12 cellular contexts compared by ENCODE assay signal in genomic region chr2:124607679-124608078, GRCh38.
DNase-seq lines count a peak whose midpoint lies in the region; ATAC-seq and TF ChIP-seq lines count a peak whose summit lies in the region.
"Had no signal": no experiment of that assay in that cellular context is flagged by ENCODE, and none has a peak within 500 bp of the region (broad histone marks: within the 10 kb centered on the region; RNA-seq: fewer than 3 reads in every experiment).

No MANE protein-coding gene starts in this region.

- H3K4me1 ChIP-seq in endodermal cell (ENCODE audit: control insufficient read depth, insufficient read depth, low read length), result peaks cover 19% of the 10 kb centered on the region
- H3K4me1 ChIP-seq in upper lobe of right lung, result no peaks in the 10 kb centered on the region

- H3K4me3 Mint-ChIP-seq in endodermal cell, result no peak overlapping the region
- H3K4me3 Mint-ChIP-seq in neural crest cell, result no peak overlapping the region
- H3K4me3 Mint-ChIP-seq in activated T-helper 2 cell treated with anti-CD3 and anti-CD28 coated beads, Interferon-gamma antibody, Interleukin-2, Interleukin-4, amounts not matched to agents 10 μg/mL and 5 μg/mL and 100 μg/mL, durations not matched to agents 14 hours and 24 hours and 36 hours (ENCODE audit: low read depth), result no peak overlapping the region
- H3K4me3 Mint-ChIP-seq: CD14-positive monocyte; CD8-positive, alpha-beta T cell had no signal

- no peaks in the 10 kb centered on the region for H3K36me3 Mint-ChIP-seq in endodermal cell (ENCODE audit: low read depth)
- H3K36me3 Mint-ChIP-seq in neural crest cell (ENCODE audit: low read depth), result no peaks in the 10 kb centered on the region
- no peaks in the 10 kb centered on the region for H3K36me3 Mint-ChIP-seq in activated T-helper 2 cell treated with anti-CD3 and anti-CD28 coated beads, Interferon-gamma antibody, Interleukin-2, Interleukin-4, amounts not matched to agents 10 μg/mL and 5 μg/mL and 100 μg/mL, durations not matched to agents 14 hours and 24 hours and 36 hours (ENCODE audit: low read depth)
- H3K36me3 Mint-ChIP-seq: CD14-positive monocyte; CD8-positive, alpha-beta T cell had no signal

- peak overlapping the region; percentile 38 for H3K9ac ChIP-seq in endodermal cell (ENCODE audit: extremely low read depth, low read length, poor library complexity, severe bottlenecking)

- H3K9me3 Mint-ChIP-seq in endodermal cell, result no peaks in the 10 kb centered on the region
- H3K9me3 Mint-ChIP-seq in neural crest cell, result no peaks in the 10 kb centered on the region
- H3K9me3 Mint-ChIP-seq in activated T-helper 2 cell treated with anti-CD3 and anti-CD28 coated beads, Interferon-gamma antibody, Interleukin-2, Interleukin-4, amounts not matched to agents 10 μg/mL and 5 μg/mL and 100 μg/mL, durations not matched to agents 14 hours and 24 hours and 36 hours, result peaks cover 24% of the 10 kb centered on the region

- no peak overlapping the region for H3K27ac ChIP-seq in endodermal cell (ENCODE audit: low read depth, low read length)
- no peak overlapping the region for H3K27ac ChIP-seq in upper lobe of right lung

- H3K36me3 ChIP-seq in endodermal cell (ENCODE audit: control insufficient read depth, insufficient read depth, low read length) (no peaks in the 10 kb centered on the region), upper lobe of right lung (no peaks in the 10 kb centered on the region)

- H3K27ac Mint-ChIP-seq in endodermal cell, result peak overlapping the region; percentile 70
- peak overlapping the region; percentile 57 for H3K27ac Mint-ChIP-seq in neural crest cell (ENCODE audit: unreplicated experiment)
- H3K27ac Mint-ChIP-seq in activated T-helper 2 cell treated with anti-CD3 and anti-CD28 coated beads, Interferon-gamma antibody, Interleukin-2, Interleukin-4, amounts not matched to agents 10 μg/mL and 5 μg/mL and 100 μg/mL, durations not matched to agents 14 hours and 24 hours and 36 hours, result no peak overlapping the region
- H3K27ac Mint-ChIP-seq: CD14-positive monocyte; CD8-positive, alpha-beta T cell had no signal

- H3K9me3 ChIP-seq in endodermal cell (ENCODE audit: control insufficient read depth, low read length) (no peaks in the 10 kb centered on the region), upper lobe of right lung (no peaks in the 10 kb centered on the region)

- H3K27me3 Mint-ChIP-seq in endodermal cell (ENCODE audit: insufficient read depth) (no peaks in the 10 kb centered on the region), neural crest cell (ENCODE audit: low read depth) (no peaks in the 10 kb centered on the region)
- no peaks in the 10 kb centered on the region for H3K27me3 Mint-ChIP-seq in activated T-helper 2 cell treated with anti-CD3 and anti-CD28 coated beads, Interferon-gamma antibody, Interleukin-2, Interleukin-4, amounts not matched to agents 10 μg/mL and 5 μg/mL and 100 μg/mL, durations not matched to agents 14 hours and 24 hours and 36 hours (ENCODE audit: low read depth)

- H3K4me1 Mint-ChIP-seq in endodermal cell (peaks cover 42% of the 10 kb centered on the region), neural crest cell (no peaks in the 10 kb centered on the region)
- no peaks in the 10 kb centered on the region for H3K4me1 Mint-ChIP-seq in activated T-helper 2 cell treated with anti-CD3 and anti-CD28 coated beads, Interferon-gamma antibody, Interleukin-2, Interleukin-4, amounts not matched to agents 10 μg/mL and 5 μg/mL and 100 μg/mL, durations not matched to agents 14 hours and 24 hours and 36 hours (ENCODE audit: low read depth)
- H3K4me1 Mint-ChIP-seq: CD14-positive monocyte had no signal

- peak; percentile 5 for DNase-seq in HuH-7 (ENCODE audit: low spot score)
- DNase-seq in endodermal cell, result peak; percentile 78
- no peak for DNase-seq in neural crest cell (ENCODE audit: low read depth, low spot score)
- no peak for DNase-seq in upper lobe of right lung
- DNase-seq in hepatic stellate cell (ENCODE audit: low spot score), result no peak
- no peak for DNase-seq in activated T-helper 2 cell treated with anti-CD3 and anti-CD28 coated beads, Interferon-gamma antibody, Interleukin-2, Interleukin-4, amounts not matched to agents 10 μg/mL and 5 μg/mL and 100 μg/mL, durations not matched to agents 14 hours and 24 hours and 36 hours (ENCODE audit: low spot score)
- no peak for DNase-seq in occipital lobe (lab: John Stamatoyannopoulos, UW)
- DNase-seq: CD8-positive, alpha-beta T cell; COR-L47; GF-D8 had no signal

- H3K27me3 ChIP-seq in endodermal cell (ENCODE audit: control insufficient read depth, insufficient read depth, low read length, poor library complexity, severe bottlenecking), result no peaks in the 10 kb centered on the region
- H3K27me3 ChIP-seq in upper lobe of right lung, result no peaks in the 10 kb centered on the region

- H3K4me3 ChIP-seq in endodermal cell (ENCODE audit: low read length), result peak overlapping the region; percentile 48
- H3K4me3 ChIP-seq in upper lobe of right lung, result no peak overlapping the region
- H3K4me3 ChIP-seq: K562 had no signal

- 70 to 100% methylated on average over 1 to 2 of the region's 2 CpGs for WGBS in endodermal cell (ENCODE audit: insufficient coverage in 1 of 2, insufficient read length in 1 of 2), 2 experiments

- intact Hi-C loops in upper lobe of right lung (cut with DNase I), result no loop called here
- intact Hi-C loops in activated T-helper 2 cell treated with anti-CD3 and anti-CD28 coated beads, Interferon-gamma antibody, Interleukin-2, Interleukin-4, amounts not matched to agents 10 μg/mL and 5 μg/mL and 100 μg/mL, durations not matched to agents 14 hours and 24 hours and 36 hours (cut with micrococcal nuclease), result no loop called here

- no peak for TF ChIP-seq CTCF in endodermal cell (conservative IDR thresholded peaks at IDR 0.05)
- TF ChIP-seq CTCF in neural crest cell (conservative IDR thresholded peaks at IDR 0.05), result no peak
- TF ChIP-seq CTCF in upper lobe of right lung (IDR thresholded peaks at IDR 0.05), result no peak

- peak; percentile 22 for ATAC-seq in upper lobe of right lung
- ATAC-seq: CD8-positive, alpha-beta T cell; K562 had no signal

Comparison
In these comparisons a context has a peak if more than half of its experiments do, and no peak if none do; other contexts are left out.
1. DNase-seq: peak in HuH-7 (single experiment) and endodermal cell (single experiment); none in neural crest cell (single experiment), upper lobe of right lung (single experiment), hepatic stellate cell (single experiment), activated T-helper 2 cell treated with anti-CD3 and anti-CD28 coated beads, Interferon-gamma antibody, Interleukin-2, Interleukin-4, amounts not matched to agents 10 μg/mL and 5 μg/mL and 100 μg/mL, durations not matched to agents 14 hours and 24 hours and 36 hours (single experiment) and occipital lobe (single experiment).